14 cellular contexts compared by ENCODE assay signal in the genomic region with DNA sequence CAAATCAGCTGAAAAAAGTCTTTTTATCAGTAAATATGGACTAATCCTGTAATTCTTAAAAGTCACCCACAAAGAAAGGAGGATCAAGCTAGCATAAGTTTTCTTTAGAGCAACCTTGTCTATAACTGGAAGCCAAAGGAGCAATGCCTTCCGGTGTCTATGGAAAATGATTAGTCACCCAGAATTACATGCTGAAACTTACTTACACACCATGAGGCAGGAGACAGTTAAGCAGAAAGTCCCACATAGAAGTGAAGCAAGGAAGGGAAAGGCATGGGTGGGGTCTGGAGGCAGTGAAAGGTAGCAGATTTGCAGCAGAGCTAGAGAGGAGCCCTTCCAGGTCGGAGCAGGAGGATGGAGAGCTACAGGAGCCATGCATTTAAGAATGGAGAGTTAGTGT.
A peak's percentile ranks its signal among the peaks of the same experiment; 100 is the strongest.
DNase-seq lines count a peak whose midpoint lies in the region; ATAC-seq and TF ChIP-seq lines count a peak whose summit lies in the region.
"Had no signal": no experiment of that assay in that cellular context is flagged by ENCODE, and none has a peak within 500 bp of the region (broad histone marks: within the 10 kb centered on the region; RNA-seq: fewer than 3 reads in every experiment).

No MANE protein-coding gene starts in this region.

- peaks cover 7 to 16% (median 13%) of the 10 kb centered on the region in 3 donors for H3K4me1 Mint-ChIP-seq in T-cell

- CTCF ChIA-PET in T-cell (lab: Charles Lee), result interaction anchor here in 1 of 2 donors (0.6 kb wide), 1 partner anchor 181 kb away, joined by 3 read pairs; no protein-coding TSS in a partner anchor

- H3K27me3 Mint-ChIP-seq in T-cell, result no peaks in the 10 kb centered on the region

- H3K9ac ChIP-seq in skeletal muscle tissue (ENCODE audit: low read depth in 1 of 3, low read length in 3 of 3) (no peak overlapping the region), colonic mucosa (ENCODE audit: low read depth in 2 of 2, low read length in 2 of 2) (no peak overlapping the region)

- DNase-seq in heart left ventricle (no peak), cardiac septum (ENCODE audit: low spot score) (no peak), T-cell (no peak), choroid plexus epithelial cell (ENCODE audit: low read depth) (peak; percentile 31), GM19238 (ENCODE audit: insufficient read length, low spot score) (no peak), NCI-H2196 (lab: John Stamatoyannopoulos, UW; ENCODE audit: unreplicated experiment) (no peak), colonic mucosa (no peak)
- DNase-seq: activated T-cell treated with anti-CD3 and anti-CD28 coated beads for 4 hours; GDM1; NCI-H2227 treated with DMSO at 0.1 percent for 48 hours; OCI-M1; stimulated activated CD4-positive, alpha-beta T cell treated with anti-CD3 and anti-CD28 coated beads, Interleukin-4, amount 100 ng/mL, for 4 hours; stomach had no signal

- H3K27ac Mint-ChIP-seq in T-cell, result peak overlapping the region; percentile 16 to 24

- intact Hi-C loops in heart left ventricle (cut with DNase I), result loop anchor here in 5 of 10 donors (5.0 to 10.0 kb wide), 5 partner anchors 33 to 93 kb away; no protein-coding TSS in a partner anchor
- intact Hi-C loops in cardiac septum (cut with DNase I), result loop anchor here (5.0 kb wide), 2 partner anchors 48 to 88 kb away; no protein-coding TSS in a partner anchor
- intact Hi-C loops in colonic mucosa (cut with DNase I), result no loop called here

- WGBS in heart left ventricle, 4 donors, result 40 to 70% (median 53%) methylated on average over 2 of the region's 2 CpGs

- peaks cover 0 to 87% (median 58%) of the 10 kb centered on the region in 9 donors for H3K36me3 ChIP-seq in heart left ventricle
- H3K36me3 ChIP-seq in skeletal muscle tissue (ENCODE audit: control insufficient read depth in 3 of 3, insufficient read depth in 3 of 3, low read length in 3 of 3), result peaks cover 0 to 16% (median 0%) of the 10 kb centered on the region in 3 donors
- no peaks in the 10 kb centered on the region for H3K36me3 ChIP-seq in colonic mucosa

- TF ChIP-seq POLR2A in heart left ventricle (IDR thresholded peaks at IDR 0.05), result no peak

- H3K27me3 ChIP-seq in heart left ventricle, result no peaks in the 10 kb centered on the region
- no peaks in the 10 kb centered on the region for H3K27me3 ChIP-seq in skeletal muscle tissue (ENCODE audit: control insufficient read depth in 3 of 3, insufficient read depth in 3 of 3, low read length in 3 of 3)
- H3K27me3 ChIP-seq in colonic mucosa, result no peaks in the 10 kb centered on the region
- H3K27me3 ChIP-seq: stomach had no signal

- no peaks in the 10 kb centered on the region for H3K9me3 Mint-ChIP-seq in T-cell

- no peak overlapping the region for H3K4me3 Mint-ChIP-seq in T-cell

- H3K36me3 Mint-ChIP-seq in T-cell, result peaks cover 27% of the 10 kb centered on the region

- H3K27ac ChIP-seq in heart left ventricle (peak overlapping the region in 10 of 12 donors; percentile 55 to 79 (median 69)), skeletal muscle tissue (ENCODE audit: low read depth, low read length) (peak overlapping the region; percentile 18), colonic mucosa (no peak overlapping the region)

- ATAC-seq in heart left ventricle (peak in 1 of 4 donors; percentile 27), T-cell (replicated peaks in 1 of 4) (no peak)

- POLR2A ChIA-PET in T-cell (lab: Charles Lee), result no interaction called here

- H3K4me3 ChIP-seq in heart left ventricle (no peak overlapping the region), choroid plexus epithelial cell (ENCODE audit: low read depth, low read length) (no peak overlapping the region), skeletal muscle tissue (ENCODE audit: low read length in 3 of 3) (no peak overlapping the region), colonic mucosa (no peak overlapping the region)
- H3K4me3 ChIP-seq: stomach had no signal

- H3K4me1 ChIP-seq in heart left ventricle (peaks cover 0 to 57% (median 14%) of the 10 kb centered on the region in 12 donors), skeletal muscle tissue (ENCODE audit: control insufficient read depth in 3 of 3, insufficient read depth in 3 of 3, low read length in 3 of 3) (peaks cover 0 to 4% (median 0%) of the 10 kb centered on the region in 3 donors), colonic mucosa (no peaks in the 10 kb centered on the region)
- H3K4me1 ChIP-seq: stomach had no signal

- TF ChIP-seq CTCF in heart left ventricle (IDR thresholded peaks at IDR 0.05) (no peak), choroid plexus epithelial cell (conservative IDR thresholded peaks at IDR 0.05; ENCODE audit: low read depth, low read length) (no peak), colonic mucosa (IDR thresholded peaks at IDR 0.05) (no peak)

- no peaks in the 10 kb centered on the region for H3K9me3 ChIP-seq in heart left ventricle
- H3K9me3 ChIP-seq in skeletal muscle tissue (ENCODE audit: control insufficient read depth in 3 of 3, low read length in 3 of 3), result no peaks in the 10 kb centered on the region
- H3K9me3 ChIP-seq in colonic mucosa, result no peaks in the 10 kb centered on the region
- H3K9me3 ChIP-seq: stomach had no signal
